27 cellular contexts compared by ENCODE assay signal in genomic region chr22:38435010-38435409, GRCh38. TPM values are rescaled to one million over a fixed set of nuclear protein-coding genes. Genes with fewer than 3 reads are reported as not detected.
DNase-seq lines count a peak whose midpoint lies in the region; ATAC-seq and TF ChIP-seq lines count a peak whose summit lies in the region.
"Had no signal": no experiment of that assay in that cellular context is flagged by ENCODE, and none has a peak within 500 bp of the region (broad histone marks: within the 10 kb centered on the region; RNA-seq: fewer than 3 reads in every experiment).

No MANE protein-coding gene starts in this region.

- H3K4me1 Mint-ChIP-seq in HFFc6 (ENCODE audit: low read depth), result peaks cover 5% of the 10 kb centered on the region; the same call in 1 of the 2 replicates
- H3K4me1 Mint-ChIP-seq: activated naive CD8-positive, alpha-beta T cell treated with anti-CD3 and anti-CD28 coated beads, Interleukin-2, amount 10 ng/mL, durations not matched to agents 7 days and 5 days; central memory CD8-positive, alpha-beta T cell had no signal

- no peak overlapping the region for H3K4me2 ChIP-seq in PC-3 (ENCODE audit: low read length)

- no TSS peak for BruUV-seq in PC-3 (replicated peaks; lab: Mats Ljungman, UMichigan)

- no peak overlapping the region for H3K9ac ChIP-seq in PC-3 (ENCODE audit: low read length)

- TF ChIP-seq EP300 in ovary (IDR thresholded peaks at IDR 0.05), result no peak

- 74 to 83% (median 75%) methylated on average over 4 of the region's 4 CpGs for WGBS in ovary, 3 donors

- no peaks in the 10 kb centered on the region for H3K9me3 Mint-ChIP-seq in HFFc6
- H3K9me3 Mint-ChIP-seq: activated naive CD8-positive, alpha-beta T cell treated with anti-CD3 and anti-CD28 coated beads, Interleukin-2, amount 10 ng/mL, durations not matched to agents 7 days and 5 days; activated T-helper 2 cell treated with anti-CD3 and anti-CD28 coated beads, Interferon-gamma antibody, Interleukin-2, Interleukin-4, amounts not matched to agents 10 μg/mL and 5 μg/mL and 100 μg/mL, durations not matched to agents 14 hours and 24 hours and 36 hours; CD8-positive, alpha-beta T cell; central memory CD8-positive, alpha-beta T cell had no signal

- no peak overlapping the region for H3K4me3 ChIP-seq in PC-3 (ENCODE audit: low read length)
- no peak overlapping the region for H3K4me3 ChIP-seq in ovary
- H3K4me3 ChIP-seq in effector memory CD4-positive, alpha-beta T cell (ENCODE audit: insufficient read depth, low read depth, low read length, poor library complexity, severe bottlenecking), result no peak overlapping the region
- H3K4me3 ChIP-seq: dorsolateral prefrontal cortex, prostate gland, transverse colon had no signal

- CTCF ChIA-PET in PC-3 (lab: Charles Lee), result no interaction called here

- peak; percentile 22 for TF ChIP-seq CTCF in GM12873 (IDR thresholded peaks at IDR 0.05; ENCODE audit: insufficient read depth, low read depth, low read length, missing control alignments)
- peak; percentile 38; the same call in 1 of the 2 replicates for TF ChIP-seq CTCF in HFFc6 (IDR thresholded peaks at IDR 0.05)
- TF ChIP-seq CTCF in PC-3 (conservative IDR thresholded peaks at IDR 0.05; ENCODE audit: low read depth, low read length), result peak; percentile 10; the same call in 1 of the 2 replicates
- no peak for TF ChIP-seq CTCF in ovary (IDR thresholded peaks at IDR 0.05)

- H2AFZ ChIP-seq in PC-3 (ENCODE audit: low read length), result no peak overlapping the region

- H3K9me2 ChIP-seq in PC-3 (replicated peaks; ENCODE audit: low read length), result no peaks in the 10 kb centered on the region

- no peak overlapping the region for H3K4me3 Mint-ChIP-seq in HFFc6
- H3K4me3 Mint-ChIP-seq: activated naive CD8-positive, alpha-beta T cell treated with anti-CD3 and anti-CD28 coated beads, Interleukin-2, amount 10 ng/mL, durations not matched to agents 7 days and 5 days; CD8-positive, alpha-beta T cell; central memory CD8-positive, alpha-beta T cell had no signal

- no peaks in the 10 kb centered on the region for H3K9me3 ChIP-seq in PC-3 (ENCODE audit: low read length)
- H3K9me3 ChIP-seq in ovary, result no peaks in the 10 kb centered on the region
- H3K9me3 ChIP-seq in effector memory CD4-positive, alpha-beta T cell (ENCODE audit: control insufficient read depth, low read length), result no peaks in the 10 kb centered on the region
- H3K9me3 ChIP-seq: prostate gland, transverse colon had no signal

- H3K36me3 ChIP-seq in PC-3 (ENCODE audit: low read depth, low read length) (no peaks in the 10 kb centered on the region), ovary (no peaks in the 10 kb centered on the region)
- no peaks in the 10 kb centered on the region for H3K36me3 ChIP-seq in effector memory CD4-positive, alpha-beta T cell (ENCODE audit: control insufficient read depth, insufficient read depth, low read length)
- H3K36me3 ChIP-seq: prostate gland, transverse colon had no signal

- POLR2A ChIA-PET in PC-3 (lab: Charles Lee; ENCODE audit: unreplicated experiment), result no interaction called here

- no peak overlapping the region for H3K27ac Mint-ChIP-seq in HFFc6
- H3K27ac Mint-ChIP-seq: activated naive CD8-positive, alpha-beta T cell treated with anti-CD3 and anti-CD28 coated beads, Interleukin-2, amount 10 ng/mL, durations not matched to agents 7 days and 5 days; activated T-helper 2 cell treated with anti-CD3 and anti-CD28 coated beads, Interferon-gamma antibody, Interleukin-2, Interleukin-4, amounts not matched to agents 10 μg/mL and 5 μg/mL and 100 μg/mL, durations not matched to agents 14 hours and 24 hours and 36 hours; CD8-positive, alpha-beta T cell had no signal

- DNase-seq in HFFc6 (no peak), PC-3 (no peak), iPS-NIHi7 (ENCODE audit: extremely low spot score) (peak; percentile 84), ovary (no peak)
- no peak for DNase-seq in effector memory CD4-positive, alpha-beta T cell
- DNase-seq: activated CD4-positive, alpha-beta T cell treated with anti-CD3 and anti-CD28 coated beads, Interleukin-2, amount 50 U/mL, for 1 hour; activated CD8-positive, alpha-beta memory T cell treated with anti-CD3 and anti-CD28 coated beads, Interleukin-2, amount 50 U/mL, for 4 hours; activated naive CD8-positive, alpha-beta T cell treated with anti-CD3 and anti-CD28 coated beads, Interleukin-2, amount 10 ng/mL, durations not matched to agents 7 days and 5 days; CD8-positive, alpha-beta T cell; DMS 273 treated with DMSO at 0.1 percent for 48 hours; dorsolateral prefrontal cortex; glutamatergic neuron; IMR-90; kidney glomerular epithelial cell; mammary epithelial cell; NCI-H146; NCI-H2171; NCI-H524; T-helper 2 cell; transverse colon had no signal

- TF ChIP-seq POLR2A in ovary (IDR thresholded peaks at IDR 0.05), result no peak

- intact Hi-C loops in PC-3 (cut with micrococcal nuclease) (no loop called here), ovary (cut with DNase I) (no loop called here)

- H3K79me2 ChIP-seq in PC-3 (ENCODE audit: low read length), result no peaks in the 10 kb centered on the region

- H3K4me1 ChIP-seq in PC-3 (ENCODE audit: insufficient read depth, low read length), result no peaks in the 10 kb centered on the region
- no peaks in the 10 kb centered on the region for H3K4me1 ChIP-seq in ovary (ENCODE audit: insufficient read depth)
- H3K4me1 ChIP-seq in effector memory CD4-positive, alpha-beta T cell (ENCODE audit: control insufficient read depth, insufficient read depth, low read length, poor library complexity, severe bottlenecking), result no peaks in the 10 kb centered on the region
- H3K4me1 ChIP-seq: prostate gland, transverse colon had no signal

- H3K27me3 ChIP-seq in PC-3 (ENCODE audit: low read length), result no peaks in the 10 kb centered on the region
- no peaks in the 10 kb centered on the region for H3K27me3 ChIP-seq in ovary
- no peaks in the 10 kb centered on the region for H3K27me3 ChIP-seq in effector memory CD4-positive, alpha-beta T cell (replicated peaks; ENCODE audit: control insufficient read depth, insufficient read depth, low read length, poor library complexity, severe bottlenecking)
- H3K27me3 ChIP-seq: dorsolateral prefrontal cortex had no signal

- H3K36me3 Mint-ChIP-seq in HFFc6 (ENCODE audit: low read depth), result no peaks in the 10 kb centered on the region
- H3K36me3 Mint-ChIP-seq: activated naive CD8-positive, alpha-beta T cell treated with anti-CD3 and anti-CD28 coated beads, Interleukin-2, amount 10 ng/mL, durations not matched to agents 7 days and 5 days; CD8-positive, alpha-beta T cell had no signal

- ATAC-seq in PC-3, result no peak
- no peak for ATAC-seq in GM19467 (IDR thresholded peaks at IDR 0.05; ENCODE audit: unreplicated experiment)
- ATAC-seq: CD8-positive, alpha-beta T cell; SK-N-SH treated with all-trans-retinoic acid at 6 μM for 48 hours had no signal

- no peaks in the 10 kb centered on the region for H4K20me1 ChIP-seq in PC-3 (ENCODE audit: low read length)

- H3K27me3 Mint-ChIP-seq in HFFc6 (ENCODE audit: insufficient read depth), result peaks cover 10% of the 10 kb centered on the region
- H3K27me3 Mint-ChIP-seq: activated naive CD8-positive, alpha-beta T cell treated with anti-CD3 and anti-CD28 coated beads, Interleukin-2, amount 10 ng/mL, durations not matched to agents 7 days and 5 days had no signal

- H3K27ac ChIP-seq in PC-3 (ENCODE audit: low read length), result no peak overlapping the region
- H3K27ac ChIP-seq in ovary, result no peak overlapping the region
- no peak overlapping the region for H3K27ac ChIP-seq in effector memory CD4-positive, alpha-beta T cell (ENCODE audit: insufficient read depth, low read length, poor library complexity, severe bottlenecking)
- H3K27ac ChIP-seq: prostate gland, transverse colon had no signal

- no peaks in the 10 kb centered on the region for H3F3A ChIP-seq in PC-3 (ENCODE audit: low read length, unreplicated experiment)

RNA-seq across cellular contexts. Expression of gene KCNJ4, which starts 20.0 kb away (rescaled TPM):
- total RNA-seq in HFFc6 (2021; fragmentation: NEBNext Ultra II Directional; extraction: Animal tissue kit (Norgen Biotek cat#: 25700)), result not detected
- not detected in 2 replicates for total RNA-seq in PC-3 (2014; rRNA removed)
- total RNA-seq in ovary, result under 1 TPM in 1 of 7 donors, not detected in 6; 0.62 TPM
- polyA plus RNA-seq in ovary, result under 1 TPM in 1 of 2 donors, not detected in 1; 0.02 TPM
- total RNA-seq: activated naive CD8-positive, alpha-beta T cell treated with anti-CD3 and anti-CD28 coated beads, Interleukin-2, amount 10 ng/mL, durations not matched to agents 7 days and 5 days; activated T-helper 2 cell treated with anti-CD3 and anti-CD28 coated beads, Interferon-gamma antibody, Interleukin-2, Interleukin-4, amounts not matched to agents 10 μg/mL and 5 μg/mL and 100 μg/mL, durations not matched to agents 14 hours and 24 hours and 36 hours; CD8-positive, alpha-beta T cell; IMR-90; mammary epithelial cell; skeletal muscle tissue; transverse colon had no signal
- polyA plus RNA-seq: IMR-90 had no signal

RNA-seq across cellular contexts. Expression of gene KDELR3, which starts 32.9 kb away (rescaled TPM):
- 100 to 1,000 TPM; 138 to 187 (median 172) TPM for total RNA-seq in HFFc6 (2021; fragmentation: NEBNext Ultra II Directional; extraction: Animal tissue kit (Norgen Biotek cat#: 25700))
- total RNA-seq in PC-3 (2014; rRNA removed) (17.7 and 22.6 TPM in 2 replicates), ovary (1 to 10 TPM in 6 of 7 donors, under 1 TPM in 1; 0.81 to 8.3 (median 2.3) TPM)
- polyA plus RNA-seq in ovary, result 10 to 100 TPM in 1 of 2 donors, 1 to 10 TPM in 1; 2.4 to 26.9 TPM
- total RNA-seq: CD8-positive, alpha-beta T cell had no signal

Comparison
In these comparisons a context has a peak if more than half of its experiments do, and no peak if none do; other contexts are left out.
1. CTCF ChIP-seq: peak in GM12873 (single experiment), HFFc6 (single experiment) and PC-3 (single experiment); none in ovary (0 of 3).